ENCODE assay signal across 8 cellular contexts in the genomic region with DNA sequence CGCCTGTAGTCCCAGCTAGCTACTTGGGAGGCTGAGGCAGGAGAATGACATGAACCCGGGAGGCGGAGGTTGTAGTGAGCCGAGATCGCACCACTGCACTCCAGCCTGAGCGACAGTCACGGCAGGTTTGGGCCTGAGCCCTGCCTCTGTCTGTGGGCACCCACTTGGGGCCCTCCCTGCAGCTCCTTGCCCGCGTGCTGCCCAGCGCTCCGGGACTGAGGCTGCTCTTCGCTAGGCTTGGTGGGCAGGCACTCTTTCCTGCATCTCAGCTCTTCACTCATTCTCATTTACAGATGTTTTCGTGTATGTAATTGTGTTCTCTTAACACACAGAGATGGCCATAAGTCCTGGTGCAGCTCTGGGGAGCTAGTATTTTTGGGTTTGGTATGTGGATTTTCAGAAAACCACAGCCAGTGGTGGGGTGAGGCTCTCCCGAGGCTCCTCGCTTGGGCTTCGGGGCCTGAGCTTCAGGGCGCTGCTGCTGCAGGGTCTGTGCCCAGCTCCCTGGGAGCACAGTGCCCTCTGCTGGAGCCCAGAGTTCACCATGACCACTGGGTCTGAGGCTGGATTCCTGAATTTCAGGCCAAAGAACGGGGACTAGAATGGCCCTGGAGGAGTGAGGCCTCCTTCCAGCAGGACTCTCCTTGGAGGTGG. TPM values are rescaled to one million over a fixed set of nuclear protein-coding genes. Genes with fewer than 3 reads are reported as not detected.
DNase-seq lines count a peak whose midpoint lies in the region; ATAC-seq and TF ChIP-seq lines count a peak whose summit lies in the region.

No MANE protein-coding gene starts in this region.

- no peaks in the 10 kb centered on the region for H3K27me3 Mint-ChIP-seq in activated CD4-positive, alpha-beta T cell treated with anti-CD3 and anti-CD28 coated beads, Interleukin-2, amount 10 ng/mL, durations not matched to agents 7 days and 5 days

- DNase-seq in NCI-H526 (lab: John Stamatoyannopoulos, UW) (peak; percentile 21 to 63), NCI-H526 treated with DMSO at 0.1 percent for 48 hours (lab: John Stamatoyannopoulos, UW) (no peak), NCI-H2171 (lab: John Stamatoyannopoulos, UW) (peak; percentile 29), dedifferentiated amniotic fluid mesenchymal stem cell (ENCODE audit: extremely low spot score) (peak; percentile 78), lower leg skin (ENCODE audit: low spot score in 2 of 2) (peak; percentile 62 to 95)
- DNase-seq in activated CD4-positive, alpha-beta T cell treated with anti-CD3 and anti-CD28 coated beads, Interleukin-2, amount 10 ng/mL, durations not matched to agents 7 days and 5 days: peak; percentile 71
- peak; percentile 26 to 41 (median 37) for DNase-seq in stimulated activated CD4-positive, alpha-beta T cell treated with anti-CD3 and anti-CD28 coated beads, TNF-alpha, amount 100 ng/mL, for 4 hours (ENCODE audit: low read depth in 3 of 3)

- no peaks in the 10 kb centered on the region for H3K9me3 Mint-ChIP-seq in activated CD4-positive, alpha-beta T cell treated with anti-CD3 and anti-CD28 coated beads, Interleukin-2, amount 10 ng/mL, durations not matched to agents 7 days and 5 days

- TF ChIP-seq CTCF in lower leg skin (IDR thresholded peaks at IDR 0.05): peak in 1 of 3 donors; percentile 14

- ATAC-seq in GM18867 (IDR thresholded peaks at IDR 0.05; ENCODE audit: unreplicated experiment): no peak

- POLR2A ChIA-PET in activated CD4-positive, alpha-beta T cell treated with anti-CD3 and anti-CD28 coated beads, Interleukin-2, amount 10 ng/mL, durations not matched to agents 7 days and 5 days (lab: Charles Lee): no interaction called here

- H3K4me3 Mint-ChIP-seq in activated CD4-positive, alpha-beta T cell treated with anti-CD3 and anti-CD28 coated beads, Interleukin-2, amount 10 ng/mL, durations not matched to agents 7 days and 5 days: no peak overlapping the region

- H3K27ac Mint-ChIP-seq in activated CD4-positive, alpha-beta T cell treated with anti-CD3 and anti-CD28 coated beads, Interleukin-2, amount 10 ng/mL, durations not matched to agents 7 days and 5 days: peak overlapping the region; percentile 81

- TF ChIP-seq POLR2A in lower leg skin (IDR thresholded peaks at IDR 0.05): no peak

- peaks cover 31% of the 10 kb centered on the region for H3K36me3 Mint-ChIP-seq in activated CD4-positive, alpha-beta T cell treated with anti-CD3 and anti-CD28 coated beads, Interleukin-2, amount 10 ng/mL, durations not matched to agents 7 days and 5 days (ENCODE audit: low read depth)

- intact Hi-C loops in lower leg skin (cut with DNase I; ENCODE audit: low total_unique reads): loop anchor here (10.0 kb wide), 2 partner anchors 252 to 392 kb away; no protein-coding TSS in a partner anchor

- peaks cover 68% of the 10 kb centered on the region for H3K4me1 Mint-ChIP-seq in activated CD4-positive, alpha-beta T cell treated with anti-CD3 and anti-CD28 coated beads, Interleukin-2, amount 10 ng/mL, durations not matched to agents 7 days and 5 days

- 40 to 53% methylated on average over 18 of the region's 18 CpGs for WGBS in lower leg skin, 2 donors

- H3K4me3 ChIP-seq in lower leg skin (ENCODE audit: low read depth, poor library complexity, severe bottlenecking): no peak overlapping the region

- CTCF ChIA-PET in activated CD4-positive, alpha-beta T cell treated with anti-CD3 and anti-CD28 coated beads, Interleukin-2, amount 10 ng/mL, durations not matched to agents 7 days and 5 days (lab: Charles Lee): interaction anchor here (0.6 to 2.4 kb wide), 19 partner anchors 8 to 1622 kb away, joined by 3 to 11 read pairs (median 3); a partner anchor contains a TSS

RNA-seq across cellular contexts. Expression of a gene that starts 15.2 kb away (rescaled TPM):
- 10 to 100 TPM; 89.4 to 97.3 TPM for total RNA-seq in activated CD4-positive, alpha-beta T cell treated with anti-CD3 and anti-CD28 coated beads, Interleukin-2, amount 10 ng/mL, durations not matched to agents 7 days and 5 days
- total RNA-seq in lower leg skin: 100 to 1,000 TPM in 3 of 4 donors, 10 to 100 TPM in 1; 91.6 to 116 (median 102) TPM

RNA-seq across cellular contexts. Expression of a gene that starts 49.0 kb away (rescaled TPM):
- total RNA-seq in activated CD4-positive, alpha-beta T cell treated with anti-CD3 and anti-CD28 coated beads, Interleukin-2, amount 10 ng/mL, durations not matched to agents 7 days and 5 days: not detected
- under 1 TPM in 2 of 4 donors, not detected in 2; 0.39 to 0.57 TPM for total RNA-seq in lower leg skin

RNA-seq across cellular contexts. Expression of a gene that starts 55.9 kb away (rescaled TPM):
- total RNA-seq in activated CD4-positive, alpha-beta T cell treated with anti-CD3 and anti-CD28 coated beads, Interleukin-2, amount 10 ng/mL, durations not matched to agents 7 days and 5 days: not detected
- total RNA-seq in lower leg skin: 10 to 100 TPM; 12.6 to 18.3 (median 14.9) TPM

Comparison
In these comparisons a context has a peak if more than half of its experiments do, and no peak if none do; other contexts are left out.
1. RNA of a gene that starts 55.9 kb away (total RNA-seq): 12.6 to 18.3 TPM in lower leg skin; not detected in activated CD4-positive, alpha-beta T cell treated with anti-CD3 and anti-CD28 coated beads, Interleukin-2, amount 10 ng/mL, durations not matched to agents 7 days and 5 days; every median in the first group is over 10 times any median in the second.